Comparison of ENCODE assay signal across 8 cellular contexts in genomic region chr10:37857287-37858211, GRCh38.
A peak's percentile ranks its signal among the peaks of the same experiment; 100 is the strongest.
DNase-seq lines count a peak whose midpoint lies in the region; ATAC-seq lines count a peak whose summit lies in the region.

TSS of gene ZNF248 (minus strand) at chr10:37857610. CDS start at chr10:37856310, 1,300 bp downstream.

- ATAC-seq in GM19043 (IDR thresholded peaks at IDR 0.05; ENCODE audit: low read depth, unreplicated experiment) (peak; percentile 91), HG03354 (IDR thresholded peaks at IDR 0.05; ENCODE audit: poor library complexity, severe bottlenecking, unreplicated experiment) (peak; percentile 95)

- DNase-seq in AG20443 (ENCODE audit: low spot score): peak; percentile 99
- DNase-seq in NCI-H446 (lab: John Stamatoyannopoulos, UW): peak; percentile 91 to 97
- DNase-seq in activated CD4-positive, CD25-positive, alpha-beta regulatory T cell treated with anti-CD3 and anti-CD28 coated beads, Interleukin-2, amount 50 U/mL, for 72 hours: peak; percentile 93
- DNase-seq in cerebellar nuclear complex (lab: John Stamatoyannopoulos, UW): peak; percentile 71 to 75
- DNase-seq in kidney tubule cell (ENCODE audit: low spot score): peak; percentile 96
- peak; percentile 92 for DNase-seq in stimulated activated CD4-positive, alpha-beta T cell treated with anti-CD3 and anti-CD28 coated beads, Interleukin-1b, Interleukin-23, amount 100 ng/mL, for 48 hours

Comparison
In these comparisons a context has a peak if more than half of its experiments do, and no peak if none do; other contexts are left out.
1. Peak in every context shown above with its lines: DNase-seq and ATAC-seq.